8 cellular contexts compared by ENCODE assay signal in the genomic region with DNA sequence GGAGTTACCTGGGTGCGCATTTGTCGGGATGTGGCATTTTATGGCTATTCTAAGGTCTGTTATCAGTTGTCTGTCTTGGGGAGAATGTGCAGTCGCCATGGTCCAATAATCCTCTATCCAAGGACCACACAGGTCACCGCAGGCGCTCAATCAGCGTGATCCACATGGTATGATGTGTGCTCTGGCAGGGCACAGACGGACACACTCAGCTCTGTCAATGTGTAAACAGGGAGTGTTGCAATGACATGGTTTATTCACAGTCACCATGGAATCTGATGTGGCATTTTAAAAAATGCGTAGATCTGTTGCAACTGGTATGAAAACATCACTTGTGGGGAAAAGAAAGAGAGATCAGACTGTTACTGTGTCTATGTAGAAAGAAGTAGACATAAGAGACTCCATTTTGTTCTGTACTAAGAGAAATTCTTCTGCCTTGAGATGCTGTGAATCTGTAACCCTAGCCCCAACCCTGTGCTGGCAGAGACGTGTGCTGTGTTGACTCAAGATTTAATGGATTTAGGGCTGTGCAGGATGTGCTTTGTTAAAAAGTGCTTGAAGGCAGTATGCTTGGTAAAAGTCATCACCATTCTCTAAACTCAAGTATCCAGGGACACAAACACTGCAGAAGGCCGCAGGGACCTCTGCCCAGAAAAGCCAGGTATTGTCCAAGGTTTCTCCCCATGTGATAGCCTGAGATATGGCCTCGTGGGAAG. TPM values are rescaled to one million over a fixed set of nuclear protein-coding genes. Genes with fewer than 3 reads are reported as not detected.
DNase-seq lines count a peak whose midpoint lies in the region; FAIRE-seq and TF ChIP-seq lines count a peak whose summit lies in the region.
"Not testable (repeated sequence)": the region's sequence is repeated elsewhere in the genome, so short reads cannot be mapped to it uniquely, and the experiment has no call there.

No MANE protein-coding gene starts in this region.

- H3K4me1 Mint-ChIP-seq in glutamatergic neuron (ENCODE audit: low read depth, unreplicated experiment) (peaks cover 21% of the 10 kb centered on the region), nephron progenitor cell (peaks cover 25% of the 10 kb centered on the region)
- not testable (repeated sequence) for H3K4me1 Mint-ChIP-seq in type B pancreatic cell (ENCODE audit: unreplicated experiment)

- not testable (repeated sequence) for H3K27me3 ChIP-seq in bronchial epithelial cell (ENCODE audit: control insufficient read depth, insufficient read depth, low read length)

- not testable (repeated sequence) for TF ChIP-seq CTCF in AG10803 (conservative IDR thresholded peaks at IDR 0.05; ENCODE audit: low read length); bronchial epithelial cell (IDR thresholded peaks at IDR 0.05; ENCODE audit: insufficient read depth, low read length, severe bottlenecking); glutamatergic neuron (IDR thresholded peaks at IDR 0.05; ENCODE audit: partially characterized antibody, unreplicated experiment); nephron progenitor cell (IDR thresholded peaks at IDR 0.05); type B pancreatic cell (conservative IDR thresholded peaks at IDR 0.05)

- not testable (repeated sequence) for H3K4me3 ChIP-seq in AG10803 (ENCODE audit: low read length); bronchial epithelial cell (ENCODE audit: low read depth, low read length)

- H3K9me3 Mint-ChIP-seq in glutamatergic neuron (ENCODE audit: unreplicated experiment); type B pancreatic cell: not testable (repeated sequence)
- peaks cover 51% of the 10 kb centered on the region for H3K9me3 Mint-ChIP-seq in nephron progenitor cell

- FAIRE-seq in RCC 7860 (lab: Jason Lieb, UNC) (peak; percentile 83), bronchial epithelial cell (lab: Jason Lieb, UNC) (peak; percentile 83)

- H3K27ac Mint-ChIP-seq in glutamatergic neuron (ENCODE audit: unreplicated experiment) (peak overlapping the region; percentile 94), nephron progenitor cell (peak overlapping the region; percentile 98), type B pancreatic cell (peak overlapping the region; percentile 1)

- H3K36me3 ChIP-seq in bronchial epithelial cell (ENCODE audit: control insufficient read depth, insufficient read depth, low read length): not testable (repeated sequence)

- DNase-seq in AG10803 (ENCODE audit: low read depth) (peak; percentile 59), ELF-1 (ENCODE audit: low read depth, low spot score) (peak; percentile 39), NCI-H1092 treated with DMSO at 0.1 percent for 48 hours (lab: John Stamatoyannopoulos, UW) (peak; percentile 4), RCC 7860 (ENCODE audit: low spot score) (peak; percentile 76), bronchial epithelial cell (ENCODE audit: low read depth) (peak; percentile 29)
- not testable (repeated sequence) for DNase-seq in glutamatergic neuron; nephron progenitor cell; type B pancreatic cell (ENCODE audit: extremely low spot score, unreplicated experiment)

- peaks cover 22% of the 10 kb centered on the region for H3K36me3 Mint-ChIP-seq in glutamatergic neuron (ENCODE audit: unreplicated experiment)
- H3K36me3 Mint-ChIP-seq in nephron progenitor cell (ENCODE audit: low read depth): peaks cover 46% of the 10 kb centered on the region
- peaks cover 17% of the 10 kb centered on the region for H3K36me3 Mint-ChIP-seq in type B pancreatic cell

- not testable (repeated sequence) for H3K27me3 Mint-ChIP-seq in glutamatergic neuron (ENCODE audit: unreplicated experiment); nephron progenitor cell (ENCODE audit: low read depth, poor library complexity); type B pancreatic cell

- H3K4me3 Mint-ChIP-seq in glutamatergic neuron (ENCODE audit: unreplicated experiment): peak overlapping the region; percentile 48
- H3K4me3 Mint-ChIP-seq in nephron progenitor cell, type B pancreatic cell: not testable (repeated sequence)

RNA-seq across cellular contexts. Expression of a gene that starts 29.9 kb away (rescaled TPM):
- total RNA-seq in bronchial epithelial cell (3.9 and 4.6 TPM in 2 replicates), glutamatergic neuron (ENCODE audit: unreplicated experiment) (5.2 TPM), type B pancreatic cell (ENCODE audit: low replicate concordance) (7.6 and 10.6 TPM in 2 replicates)

RNA-seq across cellular contexts. Expression of a gene that starts 40.5 kb away (rescaled TPM):
- total RNA-seq in bronchial epithelial cell (6.4 and 6.8 TPM in 2 replicates), glutamatergic neuron (ENCODE audit: unreplicated experiment) (13.3 TPM), type B pancreatic cell (ENCODE audit: low replicate concordance) (13.7 and 25.7 TPM in 2 replicates)

Comparison
In these comparisons a context has a peak if more than half of its experiments do, and no peak if none do; other contexts are left out.
1. H3K27ac Mint-ChIP-seq: peak in every context shown above with its lines; median percentile 98 in nephron progenitor cell; 94 in glutamatergic neuron; 1 in type B pancreatic cell.